Comparison of ENCODE assay signal across 9 cellular contexts in the genomic region with DNA sequence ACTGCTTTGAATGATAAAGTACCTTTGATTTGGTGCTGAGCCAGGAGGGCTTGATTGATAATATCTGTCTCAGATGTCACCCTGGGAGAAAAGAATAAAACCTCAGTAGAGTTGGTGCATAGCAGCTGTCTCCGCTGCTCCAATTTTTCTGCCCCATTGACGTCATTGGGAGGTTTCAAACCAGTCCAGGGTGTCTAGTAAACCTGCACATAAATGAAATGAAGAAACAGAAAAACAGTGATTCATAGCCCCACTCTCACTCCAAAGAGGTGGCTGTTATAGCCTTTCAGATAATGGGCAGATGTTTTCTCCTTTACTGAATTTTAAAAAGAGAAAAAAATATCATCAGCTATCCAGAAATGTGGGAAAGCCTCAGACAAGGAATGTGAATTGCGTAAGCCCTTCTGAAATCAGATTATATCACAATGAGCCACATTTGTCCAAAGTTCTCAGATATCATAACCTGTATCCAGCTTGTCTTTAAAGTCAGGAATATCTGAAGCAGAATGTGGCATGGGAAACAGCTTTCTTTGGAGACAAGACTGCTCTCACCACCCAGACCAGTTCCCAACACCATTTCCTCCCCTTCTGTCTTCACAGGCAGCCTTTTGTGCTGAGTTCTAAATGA.
A peak's percentile ranks its signal among the peaks of the same experiment; 100 is the strongest.
DNase-seq lines count a peak whose midpoint lies in the region; ATAC-seq and TF ChIP-seq lines count a peak whose summit lies in the region.
"Had no signal": no experiment of that assay in that cellular context is flagged by ENCODE, and none has a peak within 500 bp of the region (broad histone marks: within the 10 kb centered on the region; RNA-seq: fewer than 3 reads in every experiment).

No MANE protein-coding gene starts in this region.

- H3K79me2 ChIP-seq in PC-3 (ENCODE audit: low read length): no peaks in the 10 kb centered on the region

- H3F3A ChIP-seq in PC-3 (ENCODE audit: low read length, unreplicated experiment): no peaks in the 10 kb centered on the region

- no peaks in the 10 kb centered on the region for H3K4me1 ChIP-seq in PC-3 (ENCODE audit: insufficient read depth, low read length)

- TF ChIP-seq CTCF in HFF-Myc (IDR thresholded peaks at IDR 0.05; ENCODE audit: low read depth, low read length, missing control alignments): no peak
- TF ChIP-seq CTCF in osteocyte (IDR thresholded peaks at IDR 0.05): no peak
- no peak for TF ChIP-seq CTCF in PC-3 (conservative IDR thresholded peaks at IDR 0.05; ENCODE audit: low read depth, low read length)

- no peaks in the 10 kb centered on the region for H4K20me1 ChIP-seq in PC-3 (ENCODE audit: low read length)

- DNase-seq in HFF-Myc (ENCODE audit: extremely low read depth, low read depth): peak; percentile 5
- peak in 3 of 5 donors; percentile 0 to 93 (median 5) for DNase-seq in T-helper 1 cell
- peak in 1 of 3 experiments; percentile 6 for DNase-seq in effector memory CD8-positive, alpha-beta T cell
- peak; percentile 5 for DNase-seq in stimulated activated CD4-positive, alpha-beta T cell treated with anti-CD3 and anti-CD28 coated beads, Interleukin-2, amount 100 ng/mL, for 4 hours (ENCODE audit: low read depth)
- DNase-seq in osteocyte (ENCODE audit: extremely low spot score, unreplicated experiment): no peak
- DNase-seq in NOMO-1 (lab: John Stamatoyannopoulos, UW; ENCODE audit: unreplicated experiment in 2 of 2): no peak
- no peak for DNase-seq in PC-3
- DNase-seq: naive B cell had no signal

- no peaks in the 10 kb centered on the region for H3K9me3 Mint-ChIP-seq in effector memory CD8-positive, alpha-beta T cell
- no peaks in the 10 kb centered on the region for H3K9me3 Mint-ChIP-seq in osteocyte (ENCODE audit: unreplicated experiment)

- H3K27ac Mint-ChIP-seq in effector memory CD8-positive, alpha-beta T cell: no peak overlapping the region
- H3K27ac Mint-ChIP-seq in osteocyte (ENCODE audit: unreplicated experiment): no peak overlapping the region
- H3K27ac Mint-ChIP-seq: naive B cell had no signal

- POLR2A ChIA-PET in PC-3 (lab: Charles Lee; ENCODE audit: unreplicated experiment): no interaction called here

- H2AFZ ChIP-seq in PC-3 (ENCODE audit: low read length): no peak overlapping the region

- ATAC-seq in effector memory CD8-positive, alpha-beta T cell (replicated peaks): peak; percentile 91
- ATAC-seq in PC-3: no peak
- no peak for ATAC-seq in HG03354 (IDR thresholded peaks at IDR 0.05; ENCODE audit: poor library complexity, severe bottlenecking, unreplicated experiment)

- H3K4me3 ChIP-seq in HFF-Myc (replicated peaks; ENCODE audit: low read depth, low read length) (no peak overlapping the region), PC-3 (ENCODE audit: low read length) (no peak overlapping the region)

- no peak overlapping the region for H3K9ac ChIP-seq in PC-3 (ENCODE audit: low read length)

- H3K27me3 ChIP-seq in PC-3 (ENCODE audit: low read length): peaks cover 34% of the 10 kb centered on the region

- intact Hi-C loops in PC-3 (cut with micrococcal nuclease): no loop called here

- H3K9me3 ChIP-seq in PC-3 (ENCODE audit: low read length): no peaks in the 10 kb centered on the region

- H3K4me3 Mint-ChIP-seq in effector memory CD8-positive, alpha-beta T cell: no peak overlapping the region
- H3K4me3 Mint-ChIP-seq in osteocyte (ENCODE audit: unreplicated experiment): no peak overlapping the region
- H3K4me3 Mint-ChIP-seq: naive B cell had no signal

- no TSS peak for BruUV-seq in PC-3 (replicated peaks; lab: Mats Ljungman, UMichigan)

- H3K36me3 ChIP-seq in PC-3 (ENCODE audit: low read depth, low read length): no peaks in the 10 kb centered on the region

- no peaks in the 10 kb centered on the region for H3K9me2 ChIP-seq in PC-3 (replicated peaks; ENCODE audit: low read length)

- H3K27ac ChIP-seq in PC-3 (ENCODE audit: low read length): no peak overlapping the region

- H3K36me3 Mint-ChIP-seq in effector memory CD8-positive, alpha-beta T cell (ENCODE audit: insufficient read depth): peaks cover 3% of the 10 kb centered on the region
- no peaks in the 10 kb centered on the region for H3K36me3 Mint-ChIP-seq in osteocyte (ENCODE audit: unreplicated experiment)
- H3K36me3 Mint-ChIP-seq: naive B cell had no signal

- no peak overlapping the region for H3K4me2 ChIP-seq in PC-3 (ENCODE audit: low read length)

- CTCF ChIA-PET in PC-3 (lab: Charles Lee): no interaction called here

- no peaks in the 10 kb centered on the region for H3K4me1 Mint-ChIP-seq in effector memory CD8-positive, alpha-beta T cell (ENCODE audit: low read depth in 2 of 2)
- H3K4me1 Mint-ChIP-seq in osteocyte (ENCODE audit: unreplicated experiment): no peaks in the 10 kb centered on the region
- H3K4me1 Mint-ChIP-seq: naive B cell had no signal

- peaks cover 14% of the 10 kb centered on the region in 2 donors for H3K27me3 Mint-ChIP-seq in effector memory CD8-positive, alpha-beta T cell
- H3K27me3 Mint-ChIP-seq in osteocyte (ENCODE audit: unreplicated experiment): peaks cover 6% of the 10 kb centered on the region
- H3K27me3 Mint-ChIP-seq: naive B cell had no signal

Comparison
In these comparisons a context has a peak if more than half of its experiments do, and no peak if none do; other contexts are left out.
1. DNase-seq: peak in HFF-Myc (single experiment), T-helper 1 cell (3 of 5) and stimulated activated CD4-positive, alpha-beta T cell treated with anti-CD3 and anti-CD28 coated beads, Interleukin-2, amount 100 ng/mL, for 4 hours (single experiment); none in osteocyte (single experiment), NOMO-1 (0 of 2) and PC-3 (single experiment).